1 cellular context compared by ENCODE assay signal in genomic region chr20:36924167-36925045, GRCh38.
TF ChIP-seq lines count a peak whose summit lies in the region.

No MANE protein-coding gene starts in this region.

TF ChIP-seq in K562, 482 proteins besides CTCF, POLR2A, EP300 and RAD21 (continued from another document):
- no peak for TF ChIP-seq NFXL1 (CRISPR knock-in tag; IDR thresholded peaks at IDR 0.05)
- no peak for TF ChIP-seq BRF2 (IDR thresholded peaks at IDR 0.05; ENCODE audit: borderline replicate concordance, insufficient read depth, insufficient read length)
- TF ChIP-seq THAP7 (CRISPR knock-in tag; IDR thresholded peaks at IDR 0.05), result no peak
- TF ChIP-seq BRF1 (IDR thresholded peaks at IDR 0.05; ENCODE audit: borderline replicate concordance, extremely low read depth, insufficient read length), result no peak
